Comparison of ENCODE assay signal across 10 cellular contexts in the genomic region with DNA sequence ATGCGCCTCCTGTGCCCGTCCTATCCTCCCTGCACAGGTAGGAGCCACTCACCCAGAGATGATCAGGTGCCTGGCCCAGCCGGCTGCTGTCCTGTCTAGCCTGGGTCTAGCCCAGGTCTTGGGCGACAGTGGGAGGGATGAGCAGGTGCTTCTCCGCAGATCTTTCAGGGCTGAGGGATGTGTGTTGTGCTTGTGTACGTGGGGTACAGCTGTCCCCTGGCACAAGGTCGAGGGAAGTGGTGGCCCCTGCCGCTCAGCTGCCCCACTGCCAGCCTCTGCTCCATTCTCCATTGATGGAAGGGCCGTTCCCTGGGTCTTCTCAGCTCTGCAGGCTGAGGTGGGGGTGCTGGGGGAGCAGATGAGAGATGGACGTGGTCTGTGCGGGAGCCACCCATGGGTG. TPM values are rescaled to one million over a fixed set of nuclear protein-coding genes. Genes with fewer than 3 reads are reported as not detected.
"Had no signal": no experiment of that assay in that cellular context is flagged by ENCODE, and none has a peak within 500 bp of the region (broad histone marks: within the 10 kb centered on the region; RNA-seq: fewer than 3 reads in every experiment).

No MANE protein-coding gene starts in this region.

- DNase-seq: GM23248, GOT3, HFFc6, KBM-7 had no signal

- H3K4me3 ChIP-seq: GM23248, HAP-1 had no signal

- ATAC-seq: HCT116, HepG2 had no signal

- H3K9me3 ChIP-seq: HAP-1 had no signal

- FAIRE-seq: HepG2 had no signal

- H3K9ac ChIP-seq: GM23248, KMS-11 had no signal

- H3K4me1 ChIP-seq: HAP-1 had no signal

- H3K27ac ChIP-seq: GM23248, HL-60, KMS-11 had no signal

RNA-seq across cellular contexts. Expression of gene WTIP, which starts 13.0 kb away (rescaled TPM):
- polyA plus RNA-seq: IgD-negative memory B cell had no signal
